8 cellular contexts compared by ENCODE assay signal in the genomic region with DNA sequence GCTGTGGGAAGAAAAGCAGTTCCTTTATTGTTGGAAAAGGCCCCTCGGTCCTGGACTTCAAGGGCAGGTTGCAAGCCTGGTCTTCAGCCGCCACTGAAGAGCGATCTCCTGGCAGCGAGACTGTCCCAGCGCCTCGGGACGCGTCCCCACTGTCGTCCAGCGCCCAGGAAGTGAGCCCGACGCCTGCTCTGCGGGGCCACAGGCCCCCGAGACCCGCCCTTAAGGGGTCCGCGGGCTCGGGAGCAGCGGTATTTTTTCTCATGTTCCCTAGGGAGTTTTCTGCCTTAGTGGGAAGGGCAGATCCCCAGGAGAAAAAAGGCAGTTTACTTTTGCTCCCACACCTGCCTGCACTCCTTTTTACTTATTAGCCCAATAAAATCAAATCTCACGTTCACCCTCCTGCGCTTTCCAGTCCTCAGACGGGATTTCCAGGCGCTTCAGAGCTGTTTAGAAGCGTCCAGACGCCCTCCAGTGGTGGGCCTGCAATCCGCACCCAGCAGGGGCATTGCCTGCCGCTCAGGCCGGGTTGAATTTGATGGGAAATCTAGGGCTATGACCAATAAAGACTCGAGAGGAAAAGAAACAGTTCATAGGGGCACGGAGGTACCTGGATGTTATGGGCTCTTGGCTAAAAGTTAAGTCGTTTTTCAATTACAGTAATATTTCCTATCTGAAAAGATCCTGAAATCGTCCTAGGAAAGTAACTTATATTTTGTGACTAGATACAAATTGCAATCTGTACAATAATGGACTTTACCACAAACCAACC. TPM values are rescaled to one million over a fixed set of nuclear protein-coding genes. Genes with fewer than 3 reads are reported as not detected.
DNase-seq lines count a peak whose midpoint lies in the region; ATAC-seq and FAIRE-seq lines count a peak whose summit lies in the region.

No MANE protein-coding gene starts in this region.

- peak; percentile 81 for ATAC-seq in GM21737 (IDR thresholded peaks at IDR 0.05; ENCODE audit: unreplicated experiment)
- ATAC-seq in natural killer cell treated with Interleukin-12 subunit alpha and Interleukin-12 subunit beta and Interleukin-15 and Interleukin-18, amount 100 ng/mL, for 72 hours = peak; percentile 74 to 80

- DNase-seq in DMS79 (lab: John Stamatoyannopoulos, UW) = peak; percentile 61
- peak; percentile 78 for DNase-seq in KBM-7
- DNase-seq in RCC 7860 (ENCODE audit: low spot score) = peak; percentile 78
- peak; percentile 40 for DNase-seq in activated T-helper 9 cell treated with anti-CD3 and anti-CD28 coated beads, Interleukin-2, amount 50 U/mL, for 16 hours (ENCODE audit: low read depth)
- DNase-seq in fibroblast of peridontal ligament (ENCODE audit: extremely low read depth) = peak; percentile 91
- peak; percentile 81 for DNase-seq in natural killer cell treated with Interleukin-12 subunit alpha and Interleukin-12 subunit beta and Interleukin-15 and Interleukin-18, amount 100 ng/mL, for 72 hours (ENCODE audit: low spot score)
- DNase-seq in stimulated activated naive CD4-positive, alpha-beta T cell treated with Interleukin-2 at 50 U/mL for 16 hours (lab: John Stamatoyannopoulos, UW) = peak; percentile 49

- in situ Hi-C loops in KBM-7 (cut with MboI; ENCODE audit: low pct_unique_long_range_greater_than_20kb, low sequenced_read_pairs) = no loop called here

- H3K4me3 Mint-ChIP-seq in natural killer cell treated with Interleukin-12 subunit alpha and Interleukin-12 subunit beta and Interleukin-15 and Interleukin-18, amount 100 ng/mL, for 72 hours = peak overlapping the region; percentile 84

- no peaks in the 10 kb centered on the region for H3K36me3 Mint-ChIP-seq in natural killer cell treated with Interleukin-12 subunit alpha and Interleukin-12 subunit beta and Interleukin-15 and Interleukin-18, amount 100 ng/mL, for 72 hours

- H3K9me3 Mint-ChIP-seq in natural killer cell treated with Interleukin-12 subunit alpha and Interleukin-12 subunit beta and Interleukin-15 and Interleukin-18, amount 100 ng/mL, for 72 hours = no peaks in the 10 kb centered on the region

- peaks cover 27 to 36% of the 10 kb centered on the region in 2 donors for H3K27me3 Mint-ChIP-seq in natural killer cell treated with Interleukin-12 subunit alpha and Interleukin-12 subunit beta and Interleukin-15 and Interleukin-18, amount 100 ng/mL, for 72 hours

- peak; percentile 82 for FAIRE-seq in RCC 7860 (lab: Jason Lieb, UNC)

- no peak overlapping the region for H3K27ac Mint-ChIP-seq in natural killer cell treated with Interleukin-12 subunit alpha and Interleukin-12 subunit beta and Interleukin-15 and Interleukin-18, amount 100 ng/mL, for 72 hours

- peaks cover 25 to 28% of the 10 kb centered on the region in 2 donors for H3K4me1 Mint-ChIP-seq in natural killer cell treated with Interleukin-12 subunit alpha and Interleukin-12 subunit beta and Interleukin-15 and Interleukin-18, amount 100 ng/mL, for 72 hours (ENCODE audit: low read depth in 2 of 2)

RNA-seq across cellular contexts. Expression of a gene that starts 2.8 kb away (rescaled TPM):
- 1 to 10 TPM; 1.2 to 2.2 TPM for total RNA-seq in natural killer cell treated with Interleukin-12 subunit alpha and Interleukin-12 subunit beta and Interleukin-15 and Interleukin-18, amount 100 ng/mL, for 72 hours

Comparison
In these comparisons a context has a peak if more than half of its experiments do, and no peak if none do; other contexts are left out.
1. Peak in every context shown above with its lines: DNase-seq and ATAC-seq.
2. DNase-seq: peak in every context shown above with its lines; median percentile 91 in fibroblast of peridontal ligament; 81 in natural killer cell treated with Interleukin-12 subunit alpha and Interleukin-12 subunit beta and Interleukin-15 and Interleukin-18, amount 100 ng/mL, for 72 hours; 78 in KBM-7; 78 in RCC 7860; 61 in DMS79; 49 in stimulated activated naive CD4-positive, alpha-beta T cell treated with Interleukin-2 at 50 U/mL for 16 hours; 40 in activated T-helper 9 cell treated with anti-CD3 and anti-CD28 coated beads, Interleukin-2, amount 50 U/mL, for 16 hours.